28 cellular contexts compared by ENCODE assay signal in the genomic region with DNA sequence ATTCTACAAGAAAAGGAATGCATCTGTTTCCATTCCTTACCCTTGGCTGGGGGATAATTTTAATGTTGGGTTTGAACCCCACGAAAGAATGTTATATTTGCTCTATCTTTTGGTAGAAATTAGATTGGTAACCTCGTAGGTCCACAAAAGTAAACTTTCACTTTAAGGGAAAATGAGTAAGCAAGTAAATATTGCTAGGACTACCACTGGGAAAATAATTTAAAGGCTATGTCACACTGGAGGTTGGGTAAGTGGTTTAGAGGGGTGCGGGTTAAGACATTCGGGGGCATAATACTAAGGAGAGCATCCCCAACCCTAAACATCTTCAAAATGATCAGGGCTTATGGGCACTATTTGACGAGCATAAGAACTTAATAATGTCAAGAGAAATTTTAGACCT. TPM values are rescaled to one million over a fixed set of nuclear protein-coding genes. Genes with fewer than 3 reads are reported as not detected.
DNase-seq lines count a peak whose midpoint lies in the region; ATAC-seq and TF ChIP-seq lines count a peak whose summit lies in the region.
"Had no signal": no experiment of that assay in that cellular context is flagged by ENCODE, and none has a peak within 500 bp of the region (broad histone marks: within the 10 kb centered on the region; RNA-seq: fewer than 3 reads in every experiment).

No MANE protein-coding gene starts in this region.

- H3K9me3 ChIP-seq in adipocyte (ENCODE audit: control insufficient read depth, low read length): no peaks in the 10 kb centered on the region
- H3K9me3 ChIP-seq: colonic mucosa, heart left ventricle, left ventricle myocardium inferior, pancreas, SJSA1 had no signal

- H3K9me3 Mint-ChIP-seq in stimulated activated memory B cell treated with anti-CD40 and anti-IgM and Interleukin-4, amounts not matched to agents 10 μg/mL and 1 μg/mL and 100 μg/mL, for 72 hours: no peaks in the 10 kb centered on the region
- no peaks in the 10 kb centered on the region for H3K9me3 Mint-ChIP-seq in endothelial cell (ENCODE audit: unreplicated experiment)
- H3K9me3 Mint-ChIP-seq: brain; CD4-positive, CD25-positive, alpha-beta regulatory T cell; mesothelial cell of epicardium; natural killer cell treated with Interleukin-12 subunit alpha and Interleukin-12 subunit beta and Interleukin-15 and Interleukin-18, amount 100 ng/mL, for 72 hours had no signal

- H3K36me3 ChIP-seq in adipocyte (ENCODE audit: control insufficient read depth, insufficient read depth, low read length, severe bottlenecking): no peaks in the 10 kb centered on the region
- H3K36me3 ChIP-seq: colonic mucosa, heart left ventricle, left ventricle myocardium inferior, pancreas, SJSA1 had no signal

- no peak overlapping the region for H3K4me3 Mint-ChIP-seq in stimulated activated memory B cell treated with anti-CD40 and anti-IgM and Interleukin-4, amounts not matched to agents 10 μg/mL and 1 μg/mL and 100 μg/mL, for 72 hours
- H3K4me3 Mint-ChIP-seq in endothelial cell (ENCODE audit: unreplicated experiment): no peak overlapping the region
- H3K4me3 Mint-ChIP-seq: activated naive CD8-positive, alpha-beta T cell; brain; CD4-positive, CD25-positive, alpha-beta regulatory T cell; mesothelial cell of epicardium; natural killer cell treated with Interleukin-12 subunit alpha and Interleukin-12 subunit beta and Interleukin-15 and Interleukin-18, amount 100 ng/mL, for 72 hours had no signal

- peak; percentile 10 for DNase-seq in AG08396 (ENCODE audit: low spot score)
- peak; percentile 44 for DNase-seq in LHCN-M2 (ENCODE audit: low read depth)
- DNase-seq in adipocyte (ENCODE audit: low read depth): peak; percentile 19
- peak; percentile 22 for DNase-seq in kidney tubule cell (ENCODE audit: low spot score)
- DNase-seq in DMS114 treated with DMSO at 0.1 percent for 48 hours (lab: John Stamatoyannopoulos, UW; ENCODE audit: unreplicated experiment): no peak
- no peak for DNase-seq in endothelial cell (ENCODE audit: low spot score)
- DNase-seq: activated CD4-positive, alpha-beta T cell treated with anti-CD3 and anti-CD28 coated beads, Interleukin-2, amount 50 U/mL, for 1 hour; CD4-positive, CD25-positive, alpha-beta regulatory T cell; colonic mucosa; GDM1; heart left ventricle; left ventricle myocardium inferior; NCI-H1930; pancreas; right cardiac atrium; stimulated activated CD4-positive, alpha-beta T cell treated with anti-CD3 and anti-CD28 coated beads, Interleukin-15, amount 100 ng/mL, for 24 hours; T-helper 2 cell; trophoblast cell had no signal

- H3K36me3 Mint-ChIP-seq in stimulated activated memory B cell treated with anti-CD40 and anti-IgM and Interleukin-4, amounts not matched to agents 10 μg/mL and 1 μg/mL and 100 μg/mL, for 72 hours: no peaks in the 10 kb centered on the region
- H3K36me3 Mint-ChIP-seq in endothelial cell (ENCODE audit: low read depth, unreplicated experiment): no peaks in the 10 kb centered on the region
- H3K36me3 Mint-ChIP-seq: activated naive CD8-positive, alpha-beta T cell; brain; CD4-positive, CD25-positive, alpha-beta regulatory T cell; mesothelial cell of epicardium; natural killer cell treated with Interleukin-12 subunit alpha and Interleukin-12 subunit beta and Interleukin-15 and Interleukin-18, amount 100 ng/mL, for 72 hours had no signal

- H3K27ac Mint-ChIP-seq in stimulated activated memory B cell treated with anti-CD40 and anti-IgM and Interleukin-4, amounts not matched to agents 10 μg/mL and 1 μg/mL and 100 μg/mL, for 72 hours: no peak overlapping the region
- H3K27ac Mint-ChIP-seq in endothelial cell (ENCODE audit: unreplicated experiment): no peak overlapping the region
- H3K27ac Mint-ChIP-seq: activated naive CD8-positive, alpha-beta T cell; CD4-positive, CD25-positive, alpha-beta regulatory T cell; mesothelial cell of epicardium; natural killer cell treated with Interleukin-12 subunit alpha and Interleukin-12 subunit beta and Interleukin-15 and Interleukin-18, amount 100 ng/mL, for 72 hours had no signal

- no peak overlapping the region for H3K4me3 ChIP-seq in adipocyte (ENCODE audit: low read length)
- H3K4me3 ChIP-seq: colonic mucosa, heart left ventricle, left ventricle myocardium inferior, pancreas, SJSA1 had no signal

- no peaks in the 10 kb centered on the region for H3K27me3 ChIP-seq in adipocyte (replicated peaks; ENCODE audit: control insufficient read depth, insufficient read depth, low read length)
- H3K27me3 ChIP-seq: colonic mucosa had no signal

- peaks cover 11% of the 10 kb centered on the region for H3K27me3 Mint-ChIP-seq in stimulated activated memory B cell treated with anti-CD40 and anti-IgM and Interleukin-4, amounts not matched to agents 10 μg/mL and 1 μg/mL and 100 μg/mL, for 72 hours
- no peaks in the 10 kb centered on the region for H3K27me3 Mint-ChIP-seq in endothelial cell (ENCODE audit: unreplicated experiment)

- H3K9ac ChIP-seq in adipocyte (ENCODE audit: low read length): no peak overlapping the region
- H3K9ac ChIP-seq: KMS-11 had no signal

- H3K4me1 Mint-ChIP-seq in stimulated activated memory B cell treated with anti-CD40 and anti-IgM and Interleukin-4, amounts not matched to agents 10 μg/mL and 1 μg/mL and 100 μg/mL, for 72 hours: no peaks in the 10 kb centered on the region
- no peaks in the 10 kb centered on the region for H3K4me1 Mint-ChIP-seq in endothelial cell (ENCODE audit: unreplicated experiment)
- H3K4me1 Mint-ChIP-seq: CD4-positive, CD25-positive, alpha-beta regulatory T cell had no signal

- no peak for ATAC-seq in stimulated activated memory B cell treated with anti-CD40 and anti-IgM and Interleukin-4, amounts not matched to agents 10 μg/mL and 1 μg/mL and 100 μg/mL, for 72 hours
- no peak for ATAC-seq in GM21515 (IDR thresholded peaks at IDR 0.05; ENCODE audit: unreplicated experiment)
- ATAC-seq: heart left ventricle; natural killer cell treated with Interleukin-12 subunit alpha and Interleukin-12 subunit beta and Interleukin-15 and Interleukin-18, amount 100 ng/mL, for 72 hours; Panc1; pancreas; right cardiac atrium had no signal

- peaks cover 4% of the 10 kb centered on the region for H3K4me1 ChIP-seq in adipocyte (ENCODE audit: control insufficient read depth, insufficient read depth, low read length)
- H3K4me1 ChIP-seq: colonic mucosa, heart left ventricle, left ventricle myocardium inferior, pancreas had no signal

- TF ChIP-seq CTCF in endothelial cell (IDR thresholded peaks at IDR 0.05; ENCODE audit: unreplicated experiment): no peak

RNA-seq across cellular contexts. Expression of a gene that starts 5.1 kb away (rescaled TPM):
- total RNA-seq in LHCN-M2 (2014; rRNA removed) (0.17 TPM in 1 of 2 replicates, not detected in the other), endothelial cell (ENCODE audit: unreplicated experiment) (not detected)
- polyA plus RNA-seq in LHCN-M2 (2012): not detected
- total RNA-seq: CD4-positive, CD25-positive, alpha-beta regulatory T cell; fibroblast of villous mesenchyme; heart left ventricle; left ventricle myocardium inferior; natural killer cell treated with Interleukin-12 subunit alpha and Interleukin-12 subunit beta and Interleukin-15 and Interleukin-18, amount 100 ng/mL, for 72 hours; right cardiac atrium; SJSA1 had no signal
- polyA plus RNA-seq: CD4-positive, CD25-positive, alpha-beta regulatory T cell; heart left ventricle; right cardiac atrium had no signal

Comparison
In these comparisons a context has a peak if more than half of its experiments do, and no peak if none do; other contexts are left out.
1. DNase-seq: peak in AG08396 (single experiment), LHCN-M2 (single experiment), adipocyte (single experiment) and kidney tubule cell (single experiment); none in DMS114 treated with DMSO at 0.1 percent for 48 hours (single experiment) and endothelial cell (single experiment).